In the genomic region with DNA sequence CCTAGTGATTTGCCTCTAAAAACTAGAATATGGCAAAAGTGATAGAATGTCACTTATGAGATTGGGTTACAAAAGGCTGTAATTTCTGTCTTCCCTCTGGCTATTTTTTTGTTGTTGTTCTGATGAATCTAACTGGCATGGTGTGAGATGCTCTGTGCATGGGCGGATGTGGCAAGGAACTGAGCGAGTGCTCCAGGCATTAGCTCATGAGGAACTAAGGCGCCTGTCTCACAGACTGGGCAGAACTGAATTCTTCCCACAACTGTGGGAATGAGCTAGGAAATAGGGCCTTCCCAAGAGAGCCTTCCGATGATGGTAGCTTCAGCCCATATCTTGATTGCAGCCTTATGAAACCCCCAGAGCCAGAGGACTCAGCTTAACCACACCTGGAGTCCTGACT, we compare ENCODE assay signal across 13 cellular contexts.
DNase-seq lines count a peak whose midpoint lies in the region; TF ChIP-seq lines count a peak whose summit lies in the region.
"Had no signal": no experiment of that assay in that cellular context is flagged by ENCODE, and none has a peak within 500 bp of the region (broad histone marks: within the 10 kb centered on the region; RNA-seq: fewer than 3 reads in every experiment).

No MANE protein-coding gene starts in this region.

- DNase-seq in ELR (ENCODE audit: low read depth), result peak; percentile 83
- peak; percentile 91 for DNase-seq in M059J (ENCODE audit: low read depth)
- DNase-seq in epithelial cell of esophagus (ENCODE audit: low read depth), result peak; percentile 70
- peak; percentile 10 for DNase-seq in stromal cell of bone marrow (ENCODE audit: low read depth)
- no peak for DNase-seq in NCI-H748 treated with DMSO at 0.1 percent for 48 hours (lab: John Stamatoyannopoulos, UW)
- DNase-seq in NCI-H2171 treated with DMSO at 0.1 percent for 48 hours (lab: John Stamatoyannopoulos, UW), result no peak
- no peak for DNase-seq in activated naive CD4-positive, alpha-beta T cell treated with Interleukin-2 at 50 U/mL for 16 hours
- DNase-seq: CD8-positive, alpha-beta memory T cell; HCEC 1CT; NCI-H1105; NCI-H1694 treated with DMSO at 0.1 percent for 48 hours; NCI-H510A; SJCRH30 had no signal

- no peak overlapping the region for H3K4me3 ChIP-seq in epithelial cell of esophagus (ENCODE audit: low read length)
- H3K4me3 ChIP-seq: SJCRH30 had no signal

- TF ChIP-seq CTCF in epithelial cell of esophagus (IDR thresholded peaks at IDR 0.05; ENCODE audit: insufficient read depth, low read depth, low read length, missing control alignments), result no peak

Comparison
In these comparisons a context has a peak if more than half of its experiments do, and no peak if none do; other contexts are left out.
1. DNase-seq: peak in ELR (single experiment), M059J (single experiment), epithelial cell of esophagus (single experiment) and stromal cell of bone marrow (single experiment); none in NCI-H748 treated with DMSO at 0.1 percent for 48 hours (single experiment), NCI-H2171 treated with DMSO at 0.1 percent for 48 hours (single experiment) and activated naive CD4-positive, alpha-beta T cell treated with Interleukin-2 at 50 U/mL for 16 hours (single experiment).